In the genomic region with DNA sequence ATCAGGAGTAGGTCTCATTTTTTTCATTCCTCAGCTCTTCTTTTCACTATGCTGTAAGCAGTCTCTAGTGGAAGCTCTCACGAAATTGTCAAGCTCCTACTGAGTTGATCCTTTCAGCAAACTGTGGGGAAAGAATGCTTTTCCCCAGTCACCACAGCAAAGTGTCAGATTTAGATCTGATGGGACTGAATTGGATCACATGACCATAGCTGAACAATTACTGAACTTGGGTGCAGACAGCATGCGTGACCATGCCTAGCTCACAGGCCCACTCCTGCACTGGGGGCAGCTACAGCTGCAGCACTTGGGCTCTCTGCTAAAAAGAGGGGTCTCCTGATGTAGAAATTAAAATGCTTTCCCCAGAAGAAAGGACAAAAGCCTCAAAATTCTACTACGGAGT, we compare ENCODE assay signal across 1 cellular context.
TF ChIP-seq lines count a peak whose summit lies in the region.

No MANE protein-coding gene starts in this region.

TF ChIP-seq in GM12878, 131 proteins besides CTCF, POLR2A, EP300 and RAD21 (continued from another document and continues in another):
- peak; percentile 35 to 72; a peak in 2 of 4 replicates for TF ChIP-seq BHLHE40 (IDR thresholded peaks at IDR 0.05; ENCODE audit: borderline replicate concordance in 1 of 2, low read depth in 2 of 2, low read length in 1 of 2)
- peak; percentile 91 for TF ChIP-seq RAD51 (IDR thresholded peaks at IDR 0.05)
- no peak for TF ChIP-seq RCOR1 (conservative IDR thresholded peaks at IDR 0.05; ENCODE audit: low read depth, low read length)
- TF ChIP-seq, protein P1, sequence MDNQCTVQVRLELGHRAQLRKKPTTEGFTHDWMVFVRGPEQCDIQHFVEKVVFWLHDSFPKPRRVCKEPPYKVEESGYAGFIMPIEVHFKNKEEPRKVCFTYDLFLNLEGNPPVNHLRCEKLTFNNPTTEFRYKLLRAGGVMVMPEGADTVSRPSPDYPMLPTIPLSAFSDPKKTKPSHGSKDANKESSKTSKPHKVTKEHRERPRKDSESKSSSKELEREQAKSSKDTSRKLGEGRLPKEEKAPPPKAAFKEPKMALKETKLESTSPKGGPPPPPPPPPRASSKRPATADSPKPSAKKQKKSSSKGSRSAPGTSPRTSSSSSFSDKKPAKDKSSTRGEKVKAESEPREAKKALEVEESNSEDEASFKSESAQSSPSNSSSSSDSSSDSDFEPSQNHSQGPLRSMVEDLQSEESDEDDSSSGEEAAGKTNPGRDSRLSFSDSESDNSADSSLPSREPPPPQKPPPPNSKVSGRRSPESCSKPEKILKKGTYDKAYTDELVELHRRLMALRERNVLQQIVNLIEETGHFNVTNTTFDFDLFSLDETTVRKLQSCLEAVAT (IDR thresholded peaks at IDR 0.05): 0 out of 2 replicates have a peak, but pooled peaks have one; percentile 25
- TF ChIP-seq, protein P2, sequence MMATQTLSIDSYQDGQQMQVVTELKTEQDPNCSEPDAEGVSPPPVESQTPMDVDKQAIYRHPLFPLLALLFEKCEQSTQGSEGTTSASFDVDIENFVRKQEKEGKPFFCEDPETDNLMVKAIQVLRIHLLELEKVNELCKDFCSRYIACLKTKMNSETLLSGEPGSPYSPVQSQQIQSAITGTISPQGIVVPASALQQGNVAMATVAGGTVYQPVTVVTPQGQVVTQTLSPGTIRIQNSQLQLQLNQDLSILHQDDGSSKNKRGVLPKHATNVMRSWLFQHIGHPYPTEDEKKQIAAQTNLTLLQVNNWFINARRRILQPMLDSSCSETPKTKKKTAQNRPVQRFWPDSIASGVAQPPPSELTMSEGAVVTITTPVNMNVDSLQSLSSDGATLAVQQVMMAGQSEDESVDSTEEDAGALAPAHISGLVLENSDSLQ (IDR thresholded peaks at IDR 0.05): 0 out of 2 replicates have a peak, but pooled peaks have one; percentile 24
- TF ChIP-seq IKZF1 (conservative IDR thresholded peaks at IDR 0.05): peak; percentile 30; the same call in 1 of the 2 replicates
- TF ChIP-seq, protein P3, sequence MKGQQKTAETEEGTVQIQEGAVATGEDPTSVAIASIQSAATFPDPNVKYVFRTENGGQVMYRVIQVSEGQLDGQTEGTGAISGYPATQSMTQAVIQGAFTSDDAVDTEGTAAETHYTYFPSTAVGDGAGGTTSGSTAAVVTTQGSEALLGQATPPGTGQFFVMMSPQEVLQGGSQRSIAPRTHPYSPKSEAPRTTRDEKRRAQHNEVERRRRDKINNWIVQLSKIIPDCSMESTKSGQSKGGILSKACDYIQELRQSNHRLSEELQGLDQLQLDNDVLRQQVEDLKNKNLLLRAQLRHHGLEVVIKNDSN (IDR thresholded peaks at IDR 0.05; ENCODE audit: borderline replicate concordance, extremely low read length, insufficient read depth, low read depth, low read length): peak; percentile 50
- no peak for TF ChIP-seq IRF4 (IDR thresholded peaks at IDR 0.05; ENCODE audit: low read depth, low read length)
- TF ChIP-seq, protein P4, sequence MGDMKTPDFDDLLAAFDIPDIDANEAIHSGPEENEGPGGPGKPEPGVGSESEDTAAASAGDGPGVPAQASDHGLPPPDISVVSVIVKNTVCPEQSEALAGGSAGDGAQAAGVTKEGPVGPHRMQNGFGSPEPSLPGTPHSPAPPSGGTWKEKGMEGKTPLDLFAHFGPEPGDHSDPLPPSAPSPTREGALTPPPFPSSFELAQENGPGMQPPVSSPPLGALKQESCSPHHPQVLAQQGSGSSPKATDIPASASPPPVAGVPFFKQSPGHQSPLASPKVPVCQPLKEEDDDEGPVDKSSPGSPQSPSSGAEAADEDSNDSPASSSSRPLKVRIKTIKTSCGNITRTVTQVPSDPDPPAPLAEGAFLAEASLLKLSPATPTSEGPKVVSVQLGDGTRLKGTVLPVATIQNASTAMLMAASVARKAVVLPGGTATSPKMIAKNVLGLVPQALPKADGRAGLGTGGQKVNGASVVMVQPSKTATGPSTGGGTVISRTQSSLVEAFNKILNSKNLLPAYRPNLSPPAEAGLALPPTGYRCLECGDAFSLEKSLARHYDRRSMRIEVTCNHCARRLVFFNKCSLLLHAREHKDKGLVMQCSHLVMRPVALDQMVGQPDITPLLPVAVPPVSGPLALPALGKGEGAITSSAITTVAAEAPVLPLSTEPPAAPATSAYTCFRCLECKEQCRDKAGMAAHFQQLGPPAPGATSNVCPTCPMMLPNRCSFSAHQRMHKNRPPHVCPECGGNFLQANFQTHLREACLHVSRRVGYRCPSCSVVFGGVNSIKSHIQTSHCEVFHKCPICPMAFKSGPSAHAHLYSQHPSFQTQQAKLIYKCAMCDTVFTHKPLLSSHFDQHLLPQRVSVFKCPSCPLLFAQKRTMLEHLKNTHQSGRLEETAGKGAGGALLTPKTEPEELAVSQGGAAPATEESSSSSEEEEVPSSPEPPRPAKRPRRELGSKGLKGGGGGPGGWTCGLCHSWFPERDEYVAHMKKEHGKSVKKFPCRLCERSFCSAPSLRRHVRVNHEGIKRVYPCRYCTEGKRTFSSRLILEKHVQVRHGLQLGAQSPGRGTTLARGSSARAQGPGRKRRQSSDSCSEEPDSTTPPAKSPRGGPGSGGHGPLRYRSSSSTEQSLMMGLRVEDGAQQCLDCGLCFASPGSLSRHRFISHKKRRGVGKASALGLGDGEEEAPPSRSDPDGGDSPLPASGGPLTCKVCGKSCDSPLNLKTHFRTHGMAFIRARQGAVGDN (IDR thresholded peaks at IDR 0.05): peak; percentile 37; the same call in 1 of the 2 replicates
- TF ChIP-seq RUNX3 (IDR thresholded peaks at IDR 0.05; ENCODE audit: low read length): peak; percentile 57
- no peak for TF ChIP-seq MTA3 (IDR thresholded peaks at IDR 0.05; ENCODE audit: borderline replicate concordance, low read length)
- no peak for TF ChIP-seq ETV6 (conservative IDR thresholded peaks at IDR 0.05 in 1 of 2, IDR thresholded peaks at IDR 0.05 in 1 of 2; ENCODE audit: borderline replicate concordance in 1 of 2, low read depth in 1 of 2)
- TF ChIP-seq, protein P5, sequence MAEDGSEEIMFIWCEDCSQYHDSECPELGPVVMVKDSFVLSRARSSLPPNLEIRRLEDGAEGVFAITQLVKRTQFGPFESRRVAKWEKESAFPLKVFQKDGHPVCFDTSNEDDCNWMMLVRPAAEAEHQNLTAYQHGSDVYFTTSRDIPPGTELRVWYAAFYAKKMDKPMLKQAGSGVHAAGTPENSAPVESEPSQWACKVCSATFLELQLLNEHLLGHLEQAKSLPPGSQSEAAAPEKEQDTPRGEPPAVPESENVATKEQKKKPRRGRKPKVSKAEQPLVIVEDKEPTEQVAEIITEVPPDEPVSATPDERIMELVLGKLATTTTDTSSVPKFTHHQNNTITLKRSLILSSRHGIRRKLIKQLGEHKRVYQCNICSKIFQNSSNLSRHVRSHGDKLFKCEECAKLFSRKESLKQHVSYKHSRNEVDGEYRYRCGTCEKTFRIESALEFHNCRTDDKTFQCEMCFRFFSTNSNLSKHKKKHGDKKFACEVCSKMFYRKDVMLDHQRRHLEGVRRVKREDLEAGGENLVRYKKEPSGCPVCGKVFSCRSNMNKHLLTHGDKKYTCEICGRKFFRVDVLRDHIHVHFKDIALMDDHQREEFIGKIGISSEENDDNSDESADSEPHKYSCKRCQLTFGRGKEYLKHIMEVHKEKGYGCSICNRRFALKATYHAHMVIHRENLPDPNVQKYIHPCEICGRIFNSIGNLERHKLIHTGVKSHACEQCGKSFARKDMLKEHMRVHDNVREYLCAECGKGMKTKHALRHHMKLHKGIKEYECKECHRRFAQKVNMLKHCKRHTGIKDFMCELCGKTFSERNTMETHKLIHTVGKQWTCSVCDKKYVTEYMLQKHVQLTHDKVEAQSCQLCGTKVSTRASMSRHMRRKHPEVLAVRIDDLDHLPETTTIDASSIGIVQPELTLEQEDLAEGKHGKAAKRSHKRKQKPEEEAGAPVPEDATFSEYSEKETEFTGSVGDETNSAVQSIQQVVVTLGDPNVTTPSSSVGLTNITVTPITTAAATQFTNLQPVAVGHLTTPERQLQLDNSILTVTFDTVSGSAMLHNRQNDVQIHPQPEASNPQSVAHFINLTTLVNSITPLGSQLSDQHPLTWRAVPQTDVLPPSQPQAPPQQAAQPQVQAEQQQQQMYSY (CRISPR knock-in tag; IDR thresholded peaks at IDR 0.05): 0 out of 2 replicates have a peak, but pooled peaks have one; percentile 31
- no peak for TF ChIP-seq SIN3A (IDR thresholded peaks at IDR 0.05; ENCODE audit: low read depth, low read length)
- no peak for TF ChIP-seq TARDBP (IDR thresholded peaks at IDR 0.05; ENCODE audit: borderline replicate concordance)
- no peak for TF ChIP-seq LARP7 (IDR thresholded peaks at IDR 0.05)
- no peak for TF ChIP-seq WRNIP1 (IDR thresholded peaks at IDR 0.05; ENCODE audit: borderline replicate concordance, low read depth, low read length)
- TF ChIP-seq MXI1 (IDR thresholded peaks at IDR 0.05; ENCODE audit: low read depth, low read length): peak; percentile 82
- TF ChIP-seq IKZF2 (IDR thresholded peaks at IDR 0.05): peak; percentile 12 to 24; a peak in 2 of 4 replicates
- TF ChIP-seq, protein P6, sequence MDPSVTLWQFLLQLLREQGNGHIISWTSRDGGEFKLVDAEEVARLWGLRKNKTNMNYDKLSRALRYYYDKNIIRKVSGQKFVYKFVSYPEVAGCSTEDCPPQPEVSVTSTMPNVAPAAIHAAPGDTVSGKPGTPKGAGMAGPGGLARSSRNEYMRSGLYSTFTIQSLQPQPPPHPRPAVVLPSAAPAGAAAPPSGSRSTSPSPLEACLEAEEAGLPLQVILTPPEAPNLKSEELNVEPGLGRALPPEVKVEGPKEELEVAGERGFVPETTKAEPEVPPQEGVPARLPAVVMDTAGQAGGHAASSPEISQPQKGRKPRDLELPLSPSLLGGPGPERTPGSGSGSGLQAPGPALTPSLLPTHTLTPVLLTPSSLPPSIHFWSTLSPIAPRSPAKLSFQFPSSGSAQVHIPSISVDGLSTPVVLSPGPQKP (IDR thresholded peaks at IDR 0.05; ENCODE audit: low read depth, low read length): no peak
- TF ChIP-seq, protein P7, sequence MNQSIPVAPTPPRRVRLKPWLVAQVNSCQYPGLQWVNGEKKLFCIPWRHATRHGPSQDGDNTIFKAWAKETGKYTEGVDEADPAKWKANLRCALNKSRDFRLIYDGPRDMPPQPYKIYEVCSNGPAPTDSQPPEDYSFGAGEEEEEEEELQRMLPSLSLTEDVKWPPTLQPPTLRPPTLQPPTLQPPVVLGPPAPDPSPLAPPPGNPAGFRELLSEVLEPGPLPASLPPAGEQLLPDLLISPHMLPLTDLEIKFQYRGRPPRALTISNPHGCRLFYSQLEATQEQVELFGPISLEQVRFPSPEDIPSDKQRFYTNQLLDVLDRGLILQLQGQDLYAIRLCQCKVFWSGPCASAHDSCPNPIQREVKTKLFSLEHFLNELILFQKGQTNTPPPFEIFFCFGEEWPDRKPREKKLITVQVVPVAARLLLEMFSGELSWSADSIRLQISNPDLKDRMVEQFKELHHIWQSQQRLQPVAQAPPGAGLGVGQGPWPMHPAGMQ (IDR thresholded peaks at IDR 0.05; ENCODE audit: borderline replicate concordance): no peak
- TF ChIP-seq GATAD2B (conservative IDR thresholded peaks at IDR 0.05; ENCODE audit: low read depth): no peak
- TF ChIP-seq ATF7 (IDR thresholded peaks at IDR 0.05; ENCODE audit: low read depth): 0 out of 2 replicates have a peak, but pooled peaks have one; percentile 8
- no peak for TF ChIP-seq JUND (IDR thresholded peaks at IDR 0.05; ENCODE audit: low read depth, low read length)
- 0 out of 2 replicates have a peak, but pooled peaks have one; percentile 33 for TF ChIP-seq HDGF (IDR thresholded peaks at IDR 0.05)
- TF ChIP-seq, protein P8, sequence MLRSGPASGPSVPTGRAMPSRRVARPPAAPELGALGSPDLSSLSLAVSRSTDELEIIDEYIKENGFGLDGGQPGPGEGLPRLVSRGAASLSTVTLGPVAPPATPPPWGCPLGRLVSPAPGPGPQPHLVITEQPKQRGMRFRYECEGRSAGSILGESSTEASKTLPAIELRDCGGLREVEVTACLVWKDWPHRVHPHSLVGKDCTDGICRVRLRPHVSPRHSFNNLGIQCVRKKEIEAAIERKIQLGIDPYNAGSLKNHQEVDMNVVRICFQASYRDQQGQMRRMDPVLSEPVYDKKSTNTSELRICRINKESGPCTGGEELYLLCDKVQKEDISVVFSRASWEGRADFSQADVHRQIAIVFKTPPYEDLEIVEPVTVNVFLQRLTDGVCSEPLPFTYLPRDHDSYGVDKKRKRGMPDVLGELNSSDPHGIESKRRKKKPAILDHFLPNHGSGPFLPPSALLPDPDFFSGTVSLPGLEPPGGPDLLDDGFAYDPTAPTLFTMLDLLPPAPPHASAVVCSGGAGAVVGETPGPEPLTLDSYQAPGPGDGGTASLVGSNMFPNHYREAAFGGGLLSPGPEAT (IDR thresholded peaks at IDR 0.05; ENCODE audit: low read depth): peak; percentile 34; the same call in 1 of the 2 replicates
- TF ChIP-seq, protein P9, sequence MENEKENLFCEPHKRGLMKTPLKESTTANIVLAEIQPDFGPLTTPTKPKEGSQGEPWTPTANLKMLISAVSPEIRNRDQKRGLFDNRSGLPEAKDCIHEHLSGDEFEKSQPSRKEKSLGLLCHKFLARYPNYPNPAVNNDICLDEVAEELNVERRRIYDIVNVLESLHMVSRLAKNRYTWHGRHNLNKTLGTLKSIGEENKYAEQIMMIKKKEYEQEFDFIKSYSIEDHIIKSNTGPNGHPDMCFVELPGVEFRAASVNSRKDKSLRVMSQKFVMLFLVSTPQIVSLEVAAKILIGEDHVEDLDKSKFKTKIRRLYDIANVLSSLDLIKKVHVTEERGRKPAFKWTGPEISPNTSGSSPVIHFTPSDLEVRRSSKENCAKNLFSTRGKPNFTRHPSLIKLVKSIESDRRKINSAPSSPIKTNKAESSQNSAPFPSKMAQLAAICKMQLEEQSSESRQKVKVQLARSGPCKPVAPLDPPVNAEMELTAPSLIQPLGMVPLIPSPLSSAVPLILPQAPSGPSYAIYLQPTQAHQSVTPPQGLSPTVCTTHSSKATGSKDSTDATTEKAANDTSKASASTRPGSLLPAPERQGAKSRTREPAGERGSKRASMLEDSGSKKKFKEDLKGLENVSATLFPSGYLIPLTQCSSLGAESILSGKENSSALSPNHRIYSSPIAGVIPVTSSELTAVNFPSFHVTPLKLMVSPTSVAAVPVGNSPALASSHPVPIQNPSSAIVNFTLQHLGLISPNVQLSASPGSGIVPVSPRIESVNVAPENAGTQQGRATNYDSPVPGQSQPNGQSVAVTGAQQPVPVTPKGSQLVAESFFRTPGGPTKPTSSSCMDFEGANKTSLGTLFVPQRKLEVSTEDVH (IDR thresholded peaks at IDR 0.05; ENCODE audit: low read depth, partially characterized antibody): no peak
- TF ChIP-seq, protein P10, sequence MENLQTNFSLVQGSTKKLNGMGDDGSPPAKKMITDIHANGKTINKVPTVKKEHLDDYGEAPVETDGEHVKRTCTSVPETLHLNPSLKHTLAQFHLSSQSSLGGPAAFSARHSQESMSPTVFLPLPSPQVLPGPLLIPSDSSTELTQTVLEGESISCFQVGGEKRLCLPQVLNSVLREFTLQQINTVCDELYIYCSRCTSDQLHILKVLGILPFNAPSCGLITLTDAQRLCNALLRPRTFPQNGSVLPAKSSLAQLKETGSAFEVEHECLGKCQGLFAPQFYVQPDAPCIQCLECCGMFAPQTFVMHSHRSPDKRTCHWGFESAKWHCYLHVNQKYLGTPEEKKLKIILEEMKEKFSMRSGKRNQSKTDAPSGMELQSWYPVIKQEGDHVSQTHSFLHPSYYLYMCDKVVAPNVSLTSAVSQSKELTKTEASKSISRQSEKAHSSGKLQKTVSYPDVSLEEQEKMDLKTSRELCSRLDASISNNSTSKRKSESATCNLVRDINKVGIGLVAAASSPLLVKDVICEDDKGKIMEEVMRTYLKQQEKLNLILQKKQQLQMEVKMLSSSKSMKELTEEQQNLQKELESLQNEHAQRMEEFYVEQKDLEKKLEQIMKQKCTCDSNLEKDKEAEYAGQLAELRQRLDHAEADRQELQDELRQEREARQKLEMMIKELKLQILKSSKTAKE (IDR thresholded peaks at IDR 0.05; ENCODE audit: low read depth, poor library complexity, severe bottlenecking): peak; percentile 17
- TF ChIP-seq MTA2 (IDR thresholded peaks at IDR 0.05; ENCODE audit: low read depth): peak; percentile 28; the same call in 1 of the 2 replicates
